Comparison of ENCODE assay signal across 1 cellular context in genomic region chr9:33633621-33634020, GRCh38.
TF ChIP-seq lines count a peak whose summit lies in the region.

No MANE protein-coding gene starts in this region.

TF ChIP-seq in GM23338, 12 proteins besides CTCF, POLR2A, EP300 and RAD21 (continued from another document):
- TF ChIP-seq ZNF462 (CRISPR knock-in tag; IDR thresholded peaks at IDR 0.05) (no peak), POLR2AphosphoS5 (IDR thresholded peaks at IDR 0.05; ENCODE audit: low read depth) (no peak), JUNB (IDR thresholded peaks at IDR 0.05; ENCODE audit: unreplicated experiment) (no peak), ZNF331 (CRISPR knock-in tag; IDR thresholded peaks at IDR 0.05; ENCODE audit: low read depth) (no peak)
